In genomic region chr17:57016066-57016763, GRCh38 we compare ENCODE assay signal across 32 cellular contexts. TPM values are rescaled to one million over a fixed set of nuclear protein-coding genes. Genes with fewer than 3 reads are reported as not detected.
DNase-seq lines count a peak whose midpoint lies in the region; ATAC-seq and TF ChIP-seq lines count a peak whose summit lies in the region.
"Had no signal": no experiment of that assay in that cellular context is flagged by ENCODE, and none has a peak within 500 bp of the region (broad histone marks: within the 10 kb centered on the region; RNA-seq: fewer than 3 reads in every experiment).

No MANE protein-coding gene starts in this region.

- H4K20me1 ChIP-seq in mammary epithelial cell (ENCODE audit: insufficient read depth, low read length), result no peaks in the 10 kb centered on the region

- H3K27ac ChIP-seq in breast epithelium, result peak overlapping the region; percentile 48 to 75
- no peak overlapping the region for H3K27ac ChIP-seq in mammary epithelial cell (ENCODE audit: insufficient read depth, low read depth, low read length)
- H3K27ac ChIP-seq: brain microvascular endothelial cell, heart right ventricle, lower lobe of right lung, transverse colon had no signal

- CTCF ChIA-PET in mammary epithelial cell (lab: Charles Lee; ENCODE audit: low non-redundant PET), result no interaction called here

- no peaks in the 10 kb centered on the region for H3K36me3 Mint-ChIP-seq in chondrocyte (ENCODE audit: low read depth)
- H3K36me3 Mint-ChIP-seq: CD14-positive monocyte; natural killer cell treated with Interleukin-12 subunit alpha and Interleukin-12 subunit beta and Interleukin-15 and Interleukin-18, amount 100 ng/mL, for 72 hours; stimulated activated memory B cell treated with anti-CD40 and anti-IgM and Interleukin-4, amounts not matched to agents 10 μg/mL and 1 μg/mL and 100 μg/mL, for 72 hours had no signal

- no peak for ATAC-seq in GM18861 (IDR thresholded peaks at IDR 0.05; ENCODE audit: unreplicated experiment)
- ATAC-seq: heart right ventricle; natural killer cell treated with Interleukin-12 subunit alpha and Interleukin-12 subunit beta and Interleukin-15 and Interleukin-18, amount 100 ng/mL, for 72 hours; stimulated activated memory B cell treated with anti-CD40 and anti-IgM and Interleukin-4, amounts not matched to agents 10 μg/mL and 1 μg/mL and 100 μg/mL, for 72 hours had no signal

- TF ChIP-seq CTCF in breast epithelium (IDR thresholded peaks at IDR 0.05) (no peak), mammary epithelial cell (conservative IDR thresholded peaks at IDR 0.05 in 1 of 2, IDR thresholded peaks at IDR 0.05 in 1 of 2; ENCODE audit: extremely low read depth in 1 of 2, insufficient read depth in 1 of 2, low read depth in 1 of 2, low read length in 2 of 2) (no peak), chondrocyte (IDR thresholded peaks at IDR 0.05) (no peak), GM10266 (IDR thresholded peaks at IDR 0.05; ENCODE audit: control insufficient read depth, insufficient read depth, low read depth, missing control alignments) (no peak), GM20000 (IDR thresholded peaks at IDR 0.05; ENCODE audit: extremely low read depth, missing control alignments) (no peak)

- in situ Hi-C loops in mammary epithelial cell (cut with MboI; ENCODE audit: low sequenced_read_pairs in 2 of 2), result no loop called here

- H3K36me3 ChIP-seq in breast epithelium (no peaks in the 10 kb centered on the region), mammary epithelial cell (ENCODE audit: insufficient read depth, low read length) (no peaks in the 10 kb centered on the region)
- H3K36me3 ChIP-seq: brain microvascular endothelial cell, heart right ventricle, lower lobe of right lung, transverse colon had no signal

- H2AFZ ChIP-seq in mammary epithelial cell (ENCODE audit: low read depth, low read length), result no peak overlapping the region

- BruUV-seq in mammary epithelial cell (replicated peaks; lab: Mats Ljungman, UMichigan), result no TSS peak

- no peaks in the 10 kb centered on the region for H3K79me2 ChIP-seq in mammary epithelial cell (ENCODE audit: insufficient read depth, low read length)

- no peak overlapping the region for H3K4me2 ChIP-seq in mammary epithelial cell (ENCODE audit: insufficient read depth, low read depth, low read length)

- H3K4me1 ChIP-seq in breast epithelium (no peaks in the 10 kb centered on the region), mammary epithelial cell (ENCODE audit: insufficient read depth, low read length) (no peaks in the 10 kb centered on the region)
- H3K4me1 ChIP-seq: Caco-2, heart right ventricle had no signal

- no peak overlapping the region for H3K4me3 Mint-ChIP-seq in chondrocyte (ENCODE audit: unreplicated experiment)
- H3K4me3 Mint-ChIP-seq: CD14-positive monocyte; HFFc6; natural killer cell treated with Interleukin-12 subunit alpha and Interleukin-12 subunit beta and Interleukin-15 and Interleukin-18, amount 100 ng/mL, for 72 hours; stimulated activated memory B cell treated with anti-CD40 and anti-IgM and Interleukin-4, amounts not matched to agents 10 μg/mL and 1 μg/mL and 100 μg/mL, for 72 hours; T-helper 2 cell treated with Interferon-gamma antibody and Interleukin-4, amounts not matched to agents 5 μg/mL and 100 μg/mL, for 36 hours had no signal

- H3K4me3 ChIP-seq in breast epithelium, result no peak overlapping the region
- H3K4me3 ChIP-seq in mammary epithelial cell (replicated peaks in 1 of 3; ENCODE audit: insufficient read depth in 1 of 3, low read depth in 2 of 3, low read length in 3 of 3), result no peak overlapping the region
- H3K4me3 ChIP-seq: heart right ventricle, lower lobe of right lung, transverse colon had no signal

- H3K27me3 Mint-ChIP-seq in chondrocyte (ENCODE audit: low read depth), result peaks cover 7% of the 10 kb centered on the region

- WGBS in mammary epithelial cell (ENCODE audit: low coverage, missing lambda C conversion rate), result 93% methylated on average over 6 of the region's 6 CpGs

- H3K27me3 ChIP-seq in breast epithelium (no peaks in the 10 kb centered on the region), mammary epithelial cell (ENCODE audit: insufficient read depth, low read length) (no peaks in the 10 kb centered on the region)
- H3K27me3 ChIP-seq: brain microvascular endothelial cell, heart right ventricle, transverse colon had no signal

- dilution Hi-C loops in mammary epithelial cell (cut with HindIII; ENCODE audit: low sequenced_read_pairs), result no loop called here

- H3K27ac Mint-ChIP-seq in chondrocyte (ENCODE audit: unreplicated experiment), result peak overlapping the region; percentile 45
- H3K27ac Mint-ChIP-seq: activated T-helper 2 cell treated with anti-CD3 and anti-CD28 coated beads, Interferon-gamma antibody, Interleukin-2, Interleukin-4, amounts not matched to agents 10 μg/mL and 5 μg/mL and 100 μg/mL, durations not matched to agents 14 hours and 24 hours and 36 hours; HFFc6; natural killer cell treated with Interleukin-12 subunit alpha and Interleukin-12 subunit beta and Interleukin-15 and Interleukin-18, amount 100 ng/mL, for 72 hours; stimulated activated memory B cell treated with anti-CD40 and anti-IgM and Interleukin-4, amounts not matched to agents 10 μg/mL and 1 μg/mL and 100 μg/mL, for 72 hours; T-helper 2 cell treated with Interferon-gamma antibody and Interleukin-4, amounts not matched to agents 5 μg/mL and 100 μg/mL, for 36 hours had no signal

- intact Hi-C loops in breast epithelium (cut with DNase I; ENCODE audit: low total_unique reads), result no loop called here
- intact Hi-C loops in mammary epithelial cell (cut with micrococcal nuclease), result no loop called here

- H3K9ac ChIP-seq in mammary epithelial cell (ENCODE audit: insufficient read depth, low read length), result no peak overlapping the region

- peaks cover 7% of the 10 kb centered on the region for H3K4me1 Mint-ChIP-seq in chondrocyte (ENCODE audit: low read depth)
- H3K4me1 Mint-ChIP-seq: CD14-positive monocyte; stimulated activated memory B cell treated with anti-CD40 and anti-IgM and Interleukin-4, amounts not matched to agents 10 μg/mL and 1 μg/mL and 100 μg/mL, for 72 hours had no signal

- no peak for DNase-seq in breast epithelium (ENCODE audit: low spot score in 2 of 2)
- no peak for DNase-seq in mammary epithelial cell
- DNase-seq in chondrocyte (ENCODE audit: low spot score), result no peak
- peak; percentile 20 for DNase-seq in iPS-NIHi7 (ENCODE audit: extremely low spot score)
- DNase-seq in GM10266 (ENCODE audit: extremely low spot score), result no peak
- DNase-seq in activated CD4-positive, alpha-beta T cell treated with anti-CD3 and anti-CD28 coated beads for 1 hour, result no peak
- no peak for DNase-seq in GM20000 (ENCODE audit: low spot score)
- DNase-seq: 8988T; activated CD4-positive, alpha-beta T cell treated with anti-CD3 and anti-CD28 coated beads for 4 hours; activated naive CD4-positive, alpha-beta T cell treated with anti-CD3 and anti-CD28 coated beads, Interleukin-2, amount 50 U/mL, for 16 hours; Caco-2; DMS79; effector memory CD4-positive, alpha-beta T cell; GDM1; heart right ventricle; KBM-7; lower lobe of right lung; NCI-H1105; NCI-H187; NCI-H2171 treated with DMSO at 0.1 percent for 48 hours; NCI-H510A treated with DMSO at 0.1 percent for 48 hours; NK-92 treated with Interleukin-12 subunit alpha and Interleukin-12 subunit beta, amount 100 ng/mL, for 24 hours; Right ventricle myocardium superior; transverse colon had no signal

- peaks cover 3% of the 10 kb centered on the region for H3K9me3 Mint-ChIP-seq in chondrocyte (ENCODE audit: low read depth)
- H3K9me3 Mint-ChIP-seq: activated T-helper 2 cell treated with anti-CD3 and anti-CD28 coated beads, Interferon-gamma antibody, Interleukin-2, Interleukin-4, amounts not matched to agents 10 μg/mL and 5 μg/mL and 100 μg/mL, durations not matched to agents 14 hours and 24 hours and 36 hours; HFFc6; natural killer cell treated with Interleukin-12 subunit alpha and Interleukin-12 subunit beta and Interleukin-15 and Interleukin-18, amount 100 ng/mL, for 72 hours; stimulated activated memory B cell treated with anti-CD40 and anti-IgM and Interleukin-4, amounts not matched to agents 10 μg/mL and 1 μg/mL and 100 μg/mL, for 72 hours; T-helper 2 cell treated with Interferon-gamma antibody and Interleukin-4, amounts not matched to agents 5 μg/mL and 100 μg/mL, for 36 hours had no signal

- TF ChIP-seq POLR2A in breast epithelium (IDR thresholded peaks at IDR 0.05), result no peak

- H3K9me3 ChIP-seq in breast epithelium, result no peaks in the 10 kb centered on the region
- no peaks in the 10 kb centered on the region for H3K9me3 ChIP-seq in mammary epithelial cell (replicated peaks; ENCODE audit: insufficient read depth, low read length)
- H3K9me3 ChIP-seq: Caco-2, heart right ventricle, lower lobe of right lung, transverse colon had no signal

RNA-seq across cellular contexts. Expression of gene SCPEP1, which starts 38.3 kb away (rescaled TPM):
- 100 to 1,000 TPM in 2 of 3 donors, 10 to 100 TPM in 1; 55.4 to 264 (median 146) TPM for total RNA-seq in breast epithelium
- total RNA-seq in mammary epithelial cell, result 100 to 1,000 TPM in 1 of 2 donors, 10 to 100 TPM in 1; 81.8 to 142 TPM
- 83.0 TPM for polyA plus RNA-seq in mammary epithelial cell
- 46.2 TPM for polyA minus RNA-seq in mammary epithelial cell
- total RNA-seq in chondrocyte, result 44.3 to 67.0 TPM (median 50.8 TPM) in 3 replicates

RNA-seq across cellular contexts. Expression of gene COIL, which starts 55.4 kb away (rescaled TPM):
- total RNA-seq in breast epithelium (10 to 100 TPM in 2 of 3 donors, 1 to 10 TPM in 1; 8.8 to 23.0 (median 16.7) TPM), mammary epithelial cell (10 to 100 TPM; 11.0 to 14.8 TPM), chondrocyte (11.2 to 13.4 TPM (median 12.2 TPM) in 3 replicates)
- polyA plus RNA-seq in mammary epithelial cell, result 6.2 TPM
- 4.6 TPM for polyA minus RNA-seq in mammary epithelial cell
